Comparison of ENCODE assay signal across 25 cellular contexts in the genomic region with DNA sequence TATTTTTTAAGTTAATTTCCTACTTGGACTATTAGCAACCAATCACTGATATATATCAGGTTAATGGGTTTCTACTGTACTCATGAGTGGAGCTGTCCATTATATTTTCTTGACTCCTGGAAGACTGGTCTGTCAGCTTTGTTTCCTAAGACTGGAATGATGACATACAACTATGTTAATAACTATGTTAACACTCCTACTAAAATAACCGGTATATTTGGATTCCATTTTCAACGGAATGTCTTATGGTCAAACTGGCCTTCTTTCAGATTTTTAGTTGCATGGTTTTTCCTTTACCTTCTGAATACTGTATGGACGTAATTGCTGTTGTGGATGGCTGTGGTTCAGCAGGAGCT. TPM values are rescaled to one million over a fixed set of nuclear protein-coding genes. Genes with fewer than 3 reads are reported as not detected.
DNase-seq lines count a peak whose midpoint lies in the region; ATAC-seq and TF ChIP-seq lines count a peak whose summit lies in the region.
"Had no signal": no experiment of that assay in that cellular context is flagged by ENCODE, and none has a peak within 500 bp of the region (broad histone marks: within the 10 kb centered on the region; RNA-seq: fewer than 3 reads in every experiment).

No MANE protein-coding gene starts in this region.

- TF ChIP-seq CTCF in heart right ventricle (IDR thresholded peaks at IDR 0.05) = no peak
- TF ChIP-seq CTCF in type B pancreatic cell (conservative IDR thresholded peaks at IDR 0.05) = no peak
- no peak for TF ChIP-seq CTCF in brain microvascular endothelial cell (IDR thresholded peaks at IDR 0.05; ENCODE audit: low read depth, low read length, missing control alignments)

- peak overlapping the region in 7 of 9 donors; percentile 59 to 90 (median 82) for H3K27ac Mint-ChIP-seq in naive thymus-derived CD4-positive, alpha-beta T cell
- H3K27ac Mint-ChIP-seq in type B pancreatic cell = peak overlapping the region; percentile 95
- H3K27ac Mint-ChIP-seq: T-helper 1 cell treated with Interleukin-12 subunit alpha and Interleukin-12 subunit beta and Interleukin-4 antibody, amounts not matched to agents 30 μg/mL and 1 μg/mL, for 36 hours; WTC11 had no signal

- H3K36me3 Mint-ChIP-seq in naive thymus-derived CD4-positive, alpha-beta T cell = peaks cover 6 to 29% (median 12%) of the 10 kb centered on the region in 5 donors
- peaks cover 17% of the 10 kb centered on the region for H3K36me3 Mint-ChIP-seq in type B pancreatic cell

- peak overlapping the region in 6 of 10 donors; percentile 31 to 83 (median 58) for H3K27ac ChIP-seq in heart right ventricle
- H3K27ac ChIP-seq in right cardiac atrium (ENCODE audit: low read length) = no peak overlapping the region
- H3K27ac ChIP-seq in naive thymus-derived CD4-positive, alpha-beta T cell (ENCODE audit: low read depth, low read length) = no peak overlapping the region
- no peak overlapping the region for H3K27ac ChIP-seq in brain microvascular endothelial cell
- H3K27ac ChIP-seq: body of pancreas, C4-2B, HL-60, ovary, SJCRH30 had no signal

- H3K36me3 ChIP-seq in heart right ventricle = peaks cover 0 to 53% (median 17%) of the 10 kb centered on the region in 9 donors
- H3K36me3 ChIP-seq in naive thymus-derived CD4-positive, alpha-beta T cell (ENCODE audit: control insufficient read depth in 2 of 3, insufficient read depth in 3 of 3, low read length in 3 of 3) = peaks cover 0 to 30% (median 0%) of the 10 kb centered on the region in 3 experiments
- peaks cover 20% of the 10 kb centered on the region for H3K36me3 ChIP-seq in brain microvascular endothelial cell (replicated peaks)
- H3K36me3 ChIP-seq: ovary, SJCRH30 had no signal

- H3K4me3 ChIP-seq in heart right ventricle = no peak overlapping the region
- no peak overlapping the region for H3K4me3 ChIP-seq in right cardiac atrium (ENCODE audit: low read length)
- no peak overlapping the region for H3K4me3 ChIP-seq in naive thymus-derived CD4-positive, alpha-beta T cell (ENCODE audit: low read length)
- no peak overlapping the region for H3K4me3 ChIP-seq in brain microvascular endothelial cell (ENCODE audit: low read depth, low read length)
- H3K4me3 ChIP-seq: body of pancreas, GM12878, ovary, SJCRH30, stomach had no signal

- WGBS in heart right ventricle, 2 donors = 74 to 80% methylated on average over 3 of the region's 3 CpGs
- WGBS in right cardiac atrium = 77% methylated on average over 3 of the region's 3 CpGs

- in situ Hi-C loops in brain microvascular endothelial cell (cut with HindIII; ENCODE audit: low pct_ligation_motif_present, low sequenced_read_pairs) = no loop called here

- H3K27me3 ChIP-seq in heart right ventricle (no peaks in the 10 kb centered on the region), right cardiac atrium (ENCODE audit: control insufficient read depth, insufficient read depth) (no peaks in the 10 kb centered on the region), brain microvascular endothelial cell (replicated peaks) (no peaks in the 10 kb centered on the region)
- no peaks in the 10 kb centered on the region for H3K27me3 ChIP-seq in naive thymus-derived CD4-positive, alpha-beta T cell (ENCODE audit: control insufficient read depth in 2 of 2, insufficient read depth in 2 of 2, low read length in 2 of 2)
- H3K27me3 ChIP-seq: body of pancreas, ovary, SJCRH30, stomach had no signal

- intact Hi-C loops in heart right ventricle (cut with DNase I) (loop anchor here in 1 of 10 donors (5.0 kb wide), 1 partner anchor 52 kb away; no protein-coding TSS in a partner anchor), right cardiac atrium (cut with DNase I) (no loop called here)
- intact Hi-C loops in naive thymus-derived CD4-positive, alpha-beta T cell (cut with micrococcal nuclease) = no loop called here

- DNase-seq in heart right ventricle = no peak
- DNase-seq in right cardiac atrium = no peak
- DNase-seq in dermis blood vessel endothelial cell = peak; percentile 42
- DNase-seq in naive thymus-derived CD4-positive, alpha-beta T cell = no peak
- no peak for DNase-seq in type B pancreatic cell (ENCODE audit: extremely low spot score, unreplicated experiment)
- DNase-seq in brain microvascular endothelial cell = no peak
- no peak for DNase-seq in NCI-H1436 treated with DMSO at 0.1 percent for 48 hours (lab: John Stamatoyannopoulos, UW)
- DNase-seq: activated T-cell treated with anti-CD3 and anti-CD28 coated beads, Interleukin-2, amount 50 U/mL, for 4 hours; body of pancreas; cortex of kidney; MM.1S; NCI-H146; NCI-H2171; NCI-H69; SJCRH30; stimulated activated CD4-positive, alpha-beta T cell treated with anti-CD3 and anti-CD28 coated beads, Interleukin-4, amount 100 ng/mL, for 24 hours; stomach had no signal

- no peak for ATAC-seq in heart right ventricle
- ATAC-seq in right cardiac atrium = no peak
- no peak for ATAC-seq in naive thymus-derived CD4-positive, alpha-beta T cell
- ATAC-seq in GM18511 (IDR thresholded peaks at IDR 0.05; ENCODE audit: unreplicated experiment) = no peak
- ATAC-seq: activated T-cell treated with anti-CD3 and anti-CD28 coated beads, Interleukin-2, amount 50 U/mL, for 4 hours; body of pancreas; GM12878; WTC11 had no signal

- H3K4me1 ChIP-seq in heart right ventricle (peaks cover 19 to 67% (median 42%) of the 10 kb centered on the region in 9 donors), right cardiac atrium (ENCODE audit: control insufficient read depth, insufficient read depth, low read length) (peaks cover 29% of the 10 kb centered on the region)
- H3K4me1 ChIP-seq in naive thymus-derived CD4-positive, alpha-beta T cell (ENCODE audit: control insufficient read depth in 2 of 2, insufficient read depth in 2 of 2, low read length in 2 of 2) = peaks cover 3 to 26% of the 10 kb centered on the region in 2 donors
- H3K4me1 ChIP-seq: SJCRH30 had no signal

- no peaks in the 10 kb centered on the region for H3K27me3 Mint-ChIP-seq in naive thymus-derived CD4-positive, alpha-beta T cell
- no peaks in the 10 kb centered on the region for H3K27me3 Mint-ChIP-seq in type B pancreatic cell
- H3K27me3 Mint-ChIP-seq: activated naive CD4-positive, alpha-beta T cell treated with anti-CD3 and anti-CD28 coated beads, Interleukin-2, amount 50 U/mL, for 24 hours had no signal

- CTCF ChIA-PET in naive thymus-derived CD4-positive, alpha-beta T cell (lab: Charles Lee) = interaction anchor here (1.2 kb wide), 1 partner anchor 17 kb away, joined by 3 read pairs; no protein-coding TSS in a partner anchor

- H3K9me3 ChIP-seq in heart right ventricle (no peaks in the 10 kb centered on the region), right cardiac atrium (ENCODE audit: control insufficient read depth, low read length) (no peaks in the 10 kb centered on the region)
- H3K9me3 ChIP-seq in naive thymus-derived CD4-positive, alpha-beta T cell (ENCODE audit: control insufficient read depth in 2 of 3, low read length in 3 of 3) = no peaks in the 10 kb centered on the region
- H3K9me3 ChIP-seq: body of pancreas, ovary, SJCRH30, stomach had no signal

- peak overlapping the region in 3 of 10 donors; percentile 50 to 73 (median 71) for H3K4me3 Mint-ChIP-seq in naive thymus-derived CD4-positive, alpha-beta T cell
- peak overlapping the region; percentile 83 for H3K4me3 Mint-ChIP-seq in type B pancreatic cell
- H3K4me3 Mint-ChIP-seq: activated naive CD4-positive, alpha-beta T cell treated with anti-CD3 and anti-CD28 coated beads, Interleukin-2, amount 50 U/mL, for 24 hours; activated T-cell treated with anti-CD3 and anti-CD28 coated beads, Interleukin-2, amount 50 U/mL, for 4 hours; T-helper 1 cell treated with Interleukin-12 subunit alpha and Interleukin-12 subunit beta and Interleukin-4 antibody, amounts not matched to agents 30 μg/mL and 1 μg/mL, for 36 hours; WTC11 had no signal

- H3K9me3 Mint-ChIP-seq in naive thymus-derived CD4-positive, alpha-beta T cell = no peaks in the 10 kb centered on the region
- H3K9me3 Mint-ChIP-seq in type B pancreatic cell = no peaks in the 10 kb centered on the region
- H3K9me3 Mint-ChIP-seq: activated naive CD4-positive, alpha-beta T cell treated with anti-CD3 and anti-CD28 coated beads, Interleukin-2, amount 50 U/mL, for 24 hours; activated T-cell treated with anti-CD3 and anti-CD28 coated beads, Interleukin-2, amount 50 U/mL, for 4 hours; T-helper 1 cell treated with Interleukin-12 subunit alpha and Interleukin-12 subunit beta and Interleukin-4 antibody, amounts not matched to agents 30 μg/mL and 1 μg/mL, for 36 hours; WTC11 had no signal

- POLR2A ChIA-PET in naive thymus-derived CD4-positive, alpha-beta T cell (lab: Charles Lee) = interaction anchor here (1.1 to 2.0 kb wide), 2 partner anchors 9 to 50 kb away, joined by 5 to 11 read pairs; no protein-coding TSS in a partner anchor

- peaks cover 13 to 67% (median 54%) of the 10 kb centered on the region in 7 donors for H3K4me1 Mint-ChIP-seq in naive thymus-derived CD4-positive, alpha-beta T cell
- peaks cover 21% of the 10 kb centered on the region for H3K4me1 Mint-ChIP-seq in type B pancreatic cell (ENCODE audit: unreplicated experiment)

RNA-seq across cellular contexts. Expression of gene GPI, which starts 45.8 kb away (rescaled TPM):
- 100 to 1,000 TPM; 517 to 711 (median 563) TPM for total RNA-seq in heart right ventricle
- 100 to 1,000 TPM; 178 to 205 TPM for polyA plus RNA-seq in heart right ventricle
- total RNA-seq in right cardiac atrium = 100 to 1,000 TPM; 362 to 456 (median 404) TPM
- polyA plus RNA-seq in right cardiac atrium = 285 TPM
- total RNA-seq in dermis blood vessel endothelial cell = 128 and 344 TPM in 2 replicates
- total RNA-seq in naive thymus-derived CD4-positive, alpha-beta T cell = 100 to 1,000 TPM in 3 of 5 experiments, 10 to 100 TPM in 2; 96.5 to 750 (median 104) TPM
- polyA plus RNA-seq in naive thymus-derived CD4-positive, alpha-beta T cell = 100 to 1,000 TPM; 123 to 170 TPM
- total RNA-seq in type B pancreatic cell (ENCODE audit: low replicate concordance) = 241 and 297 TPM in 2 replicates

Comparison
In these comparisons a context has a peak if more than half of its experiments do, and no peak if none do; other contexts are left out.
1. H3K27ac ChIP-seq: peak in heart right ventricle (6 of 10); none in right cardiac atrium (single experiment), naive thymus-derived CD4-positive, alpha-beta T cell (single experiment) and brain microvascular endothelial cell (single experiment).